In the genomic region with DNA sequence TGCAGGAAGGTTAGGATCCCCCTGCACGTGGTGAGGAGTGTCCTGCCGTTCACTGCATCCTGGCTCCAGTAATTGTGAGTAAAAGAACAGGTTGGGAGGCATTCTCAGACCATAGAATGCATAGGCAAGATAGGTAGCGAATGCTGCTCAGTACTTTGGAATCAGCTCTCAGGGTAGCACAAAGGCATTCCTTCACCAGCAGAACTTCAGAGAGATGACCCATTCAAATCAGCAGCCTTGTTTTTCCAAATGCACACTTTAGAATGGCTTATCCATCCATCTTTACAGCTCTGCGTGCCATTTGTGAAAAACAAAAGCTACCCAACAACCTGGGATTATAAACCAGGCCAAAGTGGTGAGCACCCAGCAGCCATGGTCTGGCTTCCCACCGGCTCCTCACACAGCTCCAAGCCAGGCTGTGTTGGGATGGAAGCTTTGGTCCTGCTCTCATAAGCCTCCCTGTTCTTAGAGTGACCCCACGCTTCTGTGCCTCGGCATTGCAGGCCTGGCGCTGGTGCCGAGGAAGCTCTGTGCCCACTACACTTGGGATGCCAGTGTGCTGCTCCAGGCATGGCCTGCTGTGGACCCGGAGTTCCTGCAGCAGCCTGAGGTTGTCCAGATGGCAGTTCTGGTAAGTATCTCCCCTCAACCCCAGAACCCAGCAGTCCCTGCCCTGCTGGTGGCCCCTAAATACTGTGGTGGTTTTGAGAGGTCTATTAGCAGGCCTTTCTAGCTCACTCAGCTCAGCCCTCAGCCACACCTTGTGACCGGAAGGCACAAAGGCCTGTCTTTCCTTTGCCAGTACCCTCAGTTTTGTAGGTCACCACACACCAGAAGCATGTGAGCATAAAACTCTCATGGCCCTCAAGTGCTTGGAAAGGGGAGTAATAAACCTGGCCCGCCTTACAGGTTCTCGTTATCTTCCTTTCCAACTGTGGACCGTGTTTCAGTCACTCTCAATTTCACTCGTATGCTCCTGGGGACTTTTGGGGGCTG, we compare ENCODE assay signal across 1 cellular context.
TF ChIP-seq lines count a peak whose summit lies in the region.

No MANE protein-coding gene starts in this region.

TF ChIP-seq in IMR-90, 13 proteins besides CTCF, POLR2A, EP300 and RAD21:
- no peak for TF ChIP-seq MXI1 (IDR thresholded peaks at IDR 0.05; ENCODE audit: borderline replicate concordance, low read depth, low read length)
